Comparison of ENCODE assay signal across 15 cellular contexts in the genomic region with DNA sequence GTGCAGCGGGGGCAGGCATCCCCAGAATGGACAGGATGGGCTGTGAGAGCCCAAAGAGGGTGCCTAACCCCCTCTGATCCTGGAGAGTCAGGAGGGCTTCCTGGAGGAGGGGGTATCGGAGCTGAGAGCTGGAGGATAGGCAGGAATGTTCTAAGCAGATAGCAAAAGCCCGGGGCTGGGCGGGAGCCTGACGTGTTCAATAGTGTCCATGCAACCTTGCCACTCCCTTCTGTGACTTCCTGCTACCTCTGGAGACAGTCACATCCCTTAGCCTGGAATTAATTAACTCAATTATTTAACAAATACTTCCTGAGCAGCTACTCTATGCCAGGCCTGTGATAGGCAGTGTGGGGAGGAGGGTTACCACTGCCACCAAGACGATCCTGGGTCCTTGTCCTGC. TPM values are rescaled to one million over a fixed set of nuclear protein-coding genes. Genes with fewer than 3 reads are reported as not detected.
DNase-seq lines count a peak whose midpoint lies in the region; TF ChIP-seq lines count a peak whose summit lies in the region.
"Had no signal": no experiment of that assay in that cellular context is flagged by ENCODE, and none has a peak within 500 bp of the region (broad histone marks: within the 10 kb centered on the region; RNA-seq: fewer than 3 reads in every experiment).

No MANE protein-coding gene starts in this region.

- no peak for TF ChIP-seq CTCF in breast epithelium (IDR thresholded peaks at IDR 0.05)
- no peak for TF ChIP-seq CTCF in MCF 10A (IDR thresholded peaks at IDR 0.05; ENCODE audit: unreplicated experiment)
- no peak for TF ChIP-seq CTCF in osteocyte (IDR thresholded peaks at IDR 0.05)
- no peak for TF ChIP-seq CTCF in vagina (IDR thresholded peaks at IDR 0.05)

- 59 to 61% methylated on average over 6 of the region's 6 CpGs for WGBS in esophagus, 2 donors

- H3K4me1 ChIP-seq in breast epithelium (no peaks in the 10 kb centered on the region), esophagus (ENCODE audit: control insufficient read depth in 2 of 2, insufficient read depth in 2 of 2, low read length in 1 of 2) (peaks cover 0 to 14% of the 10 kb centered on the region in 2 donors), vagina (peaks cover 22% of the 10 kb centered on the region)

- H3K27me3 ChIP-seq in breast epithelium (no peaks in the 10 kb centered on the region), esophagus (ENCODE audit: control insufficient read depth in 1 of 2, insufficient read depth in 2 of 2, low read length in 2 of 2) (no peaks in the 10 kb centered on the region), vagina (no peaks in the 10 kb centered on the region)
- H3K27me3 ChIP-seq: ascending aorta, esophagus muscularis mucosa had no signal

- no peak overlapping the region for H3K4me3 Mint-ChIP-seq in MCF 10A (ENCODE audit: unreplicated experiment)
- H3K4me3 Mint-ChIP-seq in osteocyte (ENCODE audit: unreplicated experiment) = no peak overlapping the region
- H3K4me3 Mint-ChIP-seq: activated B cell treated with CpG ODN at 0.5 μM for 24 hours; CD8-positive, alpha-beta T cell; dendritic cell treated with granulocyte-macrophage colony-stimulating factor and Interleukin-4, amounts not matched to agents 40 ng/mL and 50 ng/mL, for 4 days had no signal

- no peaks in the 10 kb centered on the region for H3K27me3 Mint-ChIP-seq in MCF 10A (ENCODE audit: insufficient read depth, unreplicated experiment)
- H3K27me3 Mint-ChIP-seq in osteocyte (ENCODE audit: unreplicated experiment) = no peaks in the 10 kb centered on the region
- H3K27me3 Mint-ChIP-seq: activated B cell treated with CpG ODN at 0.5 μM for 24 hours; dendritic cell treated with granulocyte-macrophage colony-stimulating factor and Interleukin-4, amounts not matched to agents 40 ng/mL and 50 ng/mL, for 4 days had no signal

- H3K9me3 ChIP-seq in breast epithelium = no peaks in the 10 kb centered on the region
- no peaks in the 10 kb centered on the region for H3K9me3 ChIP-seq in esophagus (ENCODE audit: control insufficient read depth in 2 of 2, insufficient read depth in 1 of 2, low read depth in 1 of 2, low read length in 1 of 2)
- no peaks in the 10 kb centered on the region for H3K9me3 ChIP-seq in vagina
- H3K9me3 ChIP-seq: ascending aorta, esophagus muscularis mucosa had no signal

- H3K4me3 ChIP-seq in breast epithelium (no peak overlapping the region), esophagus (ENCODE audit: low read depth in 1 of 2, low read length in 2 of 2) (no peak overlapping the region), vagina (no peak overlapping the region)
- H3K4me3 ChIP-seq: ascending aorta, esophagus muscularis mucosa, GM12878 had no signal

- H3K27ac ChIP-seq in breast epithelium = peak overlapping the region; percentile 77 to 80
- peak overlapping the region; percentile 91 to 95 for H3K27ac ChIP-seq in esophagus (ENCODE audit: low read depth in 2 of 2, low read length in 1 of 2)
- H3K27ac ChIP-seq in vagina = peak overlapping the region; percentile 70

- CTCF ChIA-PET in MCF 10A (lab: Yijun Ruan, JAX) = interaction anchor here (0.5 to 6.2 kb wide), 32 partner anchors 9 to 291 kb away, joined by 3 to 133 read pairs (median 4); no protein-coding TSS in a partner anchor

- peaks cover 3% of the 10 kb centered on the region for H3K36me3 ChIP-seq in breast epithelium
- peaks cover 5 to 25% of the 10 kb centered on the region in 2 donors for H3K36me3 ChIP-seq in esophagus (ENCODE audit: control insufficient read depth in 2 of 2, insufficient read depth in 2 of 2, low read length in 1 of 2)
- H3K36me3 ChIP-seq in vagina = peaks cover 0 to 35% of the 10 kb centered on the region in 2 donors

- TF ChIP-seq POLR2A in breast epithelium (IDR thresholded peaks at IDR 0.05) (no peak), vagina (IDR thresholded peaks at IDR 0.05) (no peak)

- H3K27ac Mint-ChIP-seq in MCF 10A (ENCODE audit: low read depth, unreplicated experiment) = no peak overlapping the region
- peak overlapping the region; percentile 31 for H3K27ac Mint-ChIP-seq in osteocyte (ENCODE audit: unreplicated experiment)
- H3K27ac Mint-ChIP-seq: activated B cell treated with CpG ODN at 0.5 μM for 24 hours; CD8-positive, alpha-beta T cell; dendritic cell treated with granulocyte-macrophage colony-stimulating factor and Interleukin-4, amounts not matched to agents 40 ng/mL and 50 ng/mL, for 4 days had no signal

- DNase-seq in breast epithelium (ENCODE audit: low spot score in 2 of 2) (peak in 1 of 2 donors; percentile 46), MCF 10A (ENCODE audit: unreplicated experiment) (no peak), osteocyte (ENCODE audit: extremely low spot score, unreplicated experiment) (no peak), vagina (ENCODE audit: extremely low spot score in 2 of 2) (no peak), SKM-1 (lab: John Stamatoyannopoulos, UW; ENCODE audit: unreplicated experiment) (no peak), HK-2 (ENCODE audit: unreplicated experiment) (no peak)
- DNase-seq in activated CD4-positive, alpha-beta T cell treated with anti-CD3 and anti-CD28 coated beads, Interleukin-2, amount 50 U/mL, for 4 hours = no peak
- DNase-seq: kidney had no signal

- POLR2A ChIA-PET in MCF 10A (lab: Yijun Ruan, JAX) = interaction anchor here (0.7 to 5.9 kb wide), 5 partner anchors 53 to 89 kb away, joined by 3 to 42 read pairs (median 5); a partner anchor contains a TSS

- intact Hi-C loops in breast epithelium (cut with DNase I; ENCODE audit: low total_unique reads) = no loop called here
- intact Hi-C loops in MCF 10A (cut with micrococcal nuclease) = loop anchor here (1.0 to 2.0 kb wide), 2 partner anchors 55 to 82 kb away; no protein-coding TSS in a partner anchor
- intact Hi-C loops in vagina (cut with DNase I) = loop anchor here (2.0 kb wide), 1 partner anchor 83 kb away; no protein-coding TSS in a partner anchor

- H3K36me3 Mint-ChIP-seq in MCF 10A (ENCODE audit: insufficient read depth, unreplicated experiment) (peaks cover 61% of the 10 kb centered on the region), osteocyte (ENCODE audit: unreplicated experiment) (peaks cover 11% of the 10 kb centered on the region)

- no peaks in the 10 kb centered on the region for H3K9me3 Mint-ChIP-seq in MCF 10A (ENCODE audit: unreplicated experiment)
- H3K9me3 Mint-ChIP-seq in osteocyte (ENCODE audit: unreplicated experiment) = no peaks in the 10 kb centered on the region
- H3K9me3 Mint-ChIP-seq: activated B cell treated with CpG ODN at 0.5 μM for 24 hours; CD8-positive, alpha-beta T cell; dendritic cell treated with granulocyte-macrophage colony-stimulating factor and Interleukin-4, amounts not matched to agents 40 ng/mL and 50 ng/mL, for 4 days had no signal

- H3K4me1 Mint-ChIP-seq in MCF 10A (ENCODE audit: insufficient read depth, unreplicated experiment) (peaks cover 18% of the 10 kb centered on the region), osteocyte (ENCODE audit: unreplicated experiment) (peaks cover 13% of the 10 kb centered on the region)

- no TSS peak for BruUV-seq in MCF 10A (replicated peaks; lab: Mats Ljungman, UMichigan)

RNA-seq across cellular contexts. Expression of a gene that starts 10.9 kb away (rescaled TPM):
- total RNA-seq in breast epithelium = 100 to 1,000 TPM in 2 of 3 donors, 10 to 100 TPM in 1; 63.1 to 108 (median 101) TPM
- total RNA-seq in MCF 10A (2022) = 237 and 252 TPM in 2 replicates
- 100 to 1,000 TPM in 1 of 2 donors, 10 to 100 TPM in 1; 71.2 to 157 TPM for polyA plus RNA-seq in esophagus
- total RNA-seq in osteocyte = 226 and 229 TPM in 2 replicates
- total RNA-seq in vagina = 75.9 TPM

RNA-seq across cellular contexts. Expression of a gene that starts 21.0 kb away (rescaled TPM):
- 10 to 100 TPM; 44.8 to 61.9 (median 60.3) TPM for total RNA-seq in breast epithelium
- total RNA-seq in MCF 10A (2022) = 46.9 and 52.1 TPM in 2 replicates
- 10 to 100 TPM in 1 of 2 donors, 1 to 10 TPM in 1; 9.6 to 15.2 TPM for polyA plus RNA-seq in esophagus
- total RNA-seq in osteocyte = 107 and 113 TPM in 2 replicates
- 42.5 TPM for total RNA-seq in vagina

RNA-seq across cellular contexts. Expression of a gene that starts 51.4 kb away (rescaled TPM):
- total RNA-seq in breast epithelium (100 to 1,000 TPM; 121 to 146 (median 121) TPM), MCF 10A (2022) (372 and 417 TPM in 2 replicates), osteocyte (313 and 354 TPM in 2 replicates), vagina (147 TPM)
- 10 to 100 TPM; 40.3 to 84.4 TPM for polyA plus RNA-seq in esophagus
